8 cellular contexts compared by ENCODE assay signal in genomic region chrX:150200820-150201287, GRCh38.
A peak's percentile ranks its signal among the peaks of the same experiment; 100 is the strongest.
DNase-seq lines count a peak whose midpoint lies in the region; ATAC-seq and TF ChIP-seq lines count a peak whose summit lies in the region.

No MANE protein-coding gene starts in this region.

- peak overlapping the region; percentile 80 for H3K27ac Mint-ChIP-seq in HFFc6

- H3K9me3 Mint-ChIP-seq in HFFc6 = no peaks in the 10 kb centered on the region

- H3K4me1 Mint-ChIP-seq in HFFc6 (ENCODE audit: low read depth) = peaks cover 50% of the 10 kb centered on the region

- no peak overlapping the region for H3K27ac ChIP-seq in heart right ventricle

- TF ChIP-seq CTCF in HFFc6 (IDR thresholded peaks at IDR 0.05) (no peak), heart right ventricle (IDR thresholded peaks at IDR 0.05) (no peak)

- no peaks in the 10 kb centered on the region for H3K27me3 ChIP-seq in heart right ventricle

- intact Hi-C loops in heart right ventricle (cut with DNase I) = loop anchor here in 2 of 10 donors (10.0 kb wide), 1 partner anchor 236 kb away; no protein-coding TSS in a partner anchor

- no peaks in the 10 kb centered on the region for H3K27me3 Mint-ChIP-seq in HFFc6 (ENCODE audit: insufficient read depth)

- H3K4me1 ChIP-seq in heart right ventricle = peaks cover 0 to 23% (median 0%) of the 10 kb centered on the region in 9 donors

- 23 to 42% methylated on average over 5 of the region's 5 CpGs for WGBS in heart right ventricle, 2 donors

- ATAC-seq in heart right ventricle = peak in 7 of 8 donors; percentile 18 to 90 (median 74)

- H3K36me3 Mint-ChIP-seq in HFFc6 (ENCODE audit: low read depth) = no peaks in the 10 kb centered on the region

- H3K4me3 ChIP-seq in heart right ventricle = no peak overlapping the region

- DNase-seq in NCI-H345 (lab: John Stamatoyannopoulos, UW) = peak; percentile 20
- no peak for DNase-seq in NCI-H345 treated with DMSO at 0.1 percent for 48 hours (lab: John Stamatoyannopoulos, UW; ENCODE audit: unreplicated experiment)
- DNase-seq in HFFc6 = peak; percentile 98
- DNase-seq in MV-4-11 (lab: John Stamatoyannopoulos, UW) = peak; percentile 94
- DNase-seq in activated CD8-positive, alpha-beta memory T cell treated with anti-CD3 and anti-CD28 coated beads, Interleukin-2, amount 50 U/mL, for 48 hours = peak; percentile 60
- DNase-seq in heart right ventricle = no peak
- DNase-seq in stimulated activated CD4-positive, alpha-beta T cell treated with anti-CD3 and anti-CD28 coated beads, TNF-alpha, amount 100 ng/mL, for 4 hours (ENCODE audit: low read depth in 3 of 3) = peak; percentile 1 to 3 (median 2)
- DNase-seq in NCI-H1417 treated with DMSO at 0.1 percent for 48 hours (lab: John Stamatoyannopoulos, UW) = no peak

- H3K9me3 ChIP-seq in heart right ventricle = no peaks in the 10 kb centered on the region

- H3K4me3 Mint-ChIP-seq in HFFc6 = peak overlapping the region; percentile 53

- H3K36me3 ChIP-seq in heart right ventricle = no peaks in the 10 kb centered on the region

Comparison
In these comparisons a context has a peak if more than half of its experiments do, and no peak if none do; other contexts are left out.
1. DNase-seq: peak in NCI-H345 (single experiment), HFFc6 (single experiment), MV-4-11 (single experiment), activated CD8-positive, alpha-beta memory T cell treated with anti-CD3 and anti-CD28 coated beads, Interleukin-2, amount 50 U/mL, for 48 hours (single experiment) and stimulated activated CD4-positive, alpha-beta T cell treated with anti-CD3 and anti-CD28 coated beads, TNF-alpha, amount 100 ng/mL, for 4 hours (3 of 3); none in NCI-H345 treated with DMSO at 0.1 percent for 48 hours (single experiment), heart right ventricle (0 of 2) and NCI-H1417 treated with DMSO at 0.1 percent for 48 hours (single experiment).